ENCODE assay signal across 8 cellular contexts in genomic region chr16:3578610-3579551, GRCh38. TPM values are rescaled to one million over a fixed set of nuclear protein-coding genes. Genes with fewer than 3 reads are reported as not detected.
A peak's percentile ranks its signal among the peaks of the same experiment; 100 is the strongest.
DNase-seq lines count a peak whose midpoint lies in the region; ATAC-seq and TF ChIP-seq lines count a peak whose summit lies in the region.

No MANE protein-coding gene starts in this region.

- in situ Hi-C loops in GM13977 (cut with MboI; ENCODE audit: low pct_unique_long_range_greater_than_20kb, low sequenced_read_pairs, unreplicated experiment), result no loop called here

- H3K4me1 ChIP-seq in adipocyte (ENCODE audit: control insufficient read depth, insufficient read depth, low read length), result no peaks in the 10 kb centered on the region

- TF ChIP-seq CTCF in GM13977 (IDR thresholded peaks at IDR 0.05; ENCODE audit: extremely low read depth, insufficient read depth, missing control alignments), result no peak

- peaks cover 8% of the 10 kb centered on the region for H3K36me3 ChIP-seq in adipocyte (ENCODE audit: control insufficient read depth, insufficient read depth, low read length, severe bottlenecking)

- no peak overlapping the region for H3K4me3 ChIP-seq in adipocyte (ENCODE audit: low read length)

- H3K9ac ChIP-seq in adipocyte (ENCODE audit: low read length), result no peak overlapping the region

- peak; percentile 81 for DNase-seq in GM13977 (ENCODE audit: low spot score)
- peak; percentile 29 for DNase-seq in RPMI8226
- peak; percentile 24 for DNase-seq in adipocyte (ENCODE audit: low read depth)
- peak; percentile 44 for DNase-seq in stimulated activated CD4-positive, alpha-beta T cell treated with anti-CD3 and anti-CD28 coated beads, Interleukin-4, amount 100 ng/mL, for 1 hour
- DNase-seq in DMS79 (lab: John Stamatoyannopoulos, UW), result no peak
- DNase-seq in ureter (ENCODE audit: low spot score), result no peak

- H3K27me3 ChIP-seq in adipocyte (replicated peaks; ENCODE audit: control insufficient read depth, insufficient read depth, low read length), result peaks cover 10% of the 10 kb centered on the region

- ATAC-seq in HG02610 (IDR thresholded peaks at IDR 0.05; ENCODE audit: unreplicated experiment), result peak; percentile 55
- ATAC-seq in GM21576 (IDR thresholded peaks at IDR 0.05; ENCODE audit: unreplicated experiment), result no peak

- no peaks in the 10 kb centered on the region for H3K9me3 ChIP-seq in adipocyte (ENCODE audit: control insufficient read depth, low read length)

RNA-seq across cellular contexts. Expression of gene NLRC3, which starts 1.7 kb away (rescaled TPM):
- 3.0 TPM for total RNA-seq in ureter

RNA-seq across cellular contexts. Expression of gene SLX4, which starts 32.5 kb away (rescaled TPM):
- total RNA-seq in ureter, result 5.8 TPM

Comparison
In these comparisons a context has a peak if more than half of its experiments do, and no peak if none do; other contexts are left out.
1. DNase-seq: peak in GM13977 (single experiment), RPMI8226 (single experiment), adipocyte (single experiment) and stimulated activated CD4-positive, alpha-beta T cell treated with anti-CD3 and anti-CD28 coated beads, Interleukin-4, amount 100 ng/mL, for 1 hour (single experiment); none in DMS79 (single experiment) and ureter (single experiment).